In the genomic region with DNA sequence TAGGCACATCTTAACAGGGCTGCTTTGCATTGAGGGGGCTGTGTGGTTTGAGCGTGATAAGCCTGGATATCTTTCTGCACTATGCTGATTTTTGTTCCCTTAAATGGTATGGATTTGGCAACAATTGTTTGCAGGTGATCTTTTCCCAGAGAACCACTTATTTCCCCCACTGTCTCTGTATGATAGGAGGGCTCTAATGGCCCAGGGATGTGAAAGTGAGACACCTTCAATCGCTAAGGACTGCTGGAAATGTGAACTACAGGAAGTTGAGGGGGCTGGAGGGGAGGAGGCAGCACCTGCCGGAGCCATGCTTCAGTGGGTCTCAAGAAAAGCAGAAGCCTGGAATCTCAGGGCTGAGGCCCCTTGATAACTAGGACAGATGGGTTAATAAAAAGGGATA, we compare ENCODE assay signal across 12 cellular contexts. TPM values are rescaled to one million over a fixed set of nuclear protein-coding genes. Genes with fewer than 3 reads are reported as not detected.
DNase-seq lines count a peak whose midpoint lies in the region; ATAC-seq and TF ChIP-seq lines count a peak whose summit lies in the region.
"Had no signal": no experiment of that assay in that cellular context is flagged by ENCODE, and none has a peak within 500 bp of the region (broad histone marks: within the 10 kb centered on the region; RNA-seq: fewer than 3 reads in every experiment).

No MANE protein-coding gene starts in this region.

- H3K4me3 ChIP-seq in WERI-Rb-1 (ENCODE audit: low read depth, low read length) (no peak overlapping the region), MG63 (no peak overlapping the region)
- H3K4me3 ChIP-seq: hepatocyte had no signal

- H3K27ac Mint-ChIP-seq in H9: no peak overlapping the region
- H3K27ac Mint-ChIP-seq: activated T-cell treated with anti-CD3 and anti-CD28 coated beads, Interleukin-2, amount 50 U/mL, for 72 hours had no signal

- H3K56ac ChIP-seq in H9 (ENCODE audit: insufficient read length, low read depth, low read length): no peak overlapping the region

- H3K36me3 Mint-ChIP-seq in H9 (ENCODE audit: insufficient read depth in 1 of 3, low read depth in 3 of 3): peaks cover 0 to 2% (median 0%) of the 10 kb centered on the region in 3 experiments; a peak in 2 of 7 replicates

- no peak overlapping the region for H2AFZ ChIP-seq in H9 (ENCODE audit: low read length)
- H2AFZ ChIP-seq: hepatocyte had no signal

- peaks cover 64% of the 10 kb centered on the region for H3K36me3 ChIP-seq in WERI-Rb-1
- H3K36me3 ChIP-seq in MG63: no peaks in the 10 kb centered on the region

- no peak overlapping the region for H3K4ac ChIP-seq in H9 (ENCODE audit: low read depth, low read length)

- no peak overlapping the region for H2BK5ac ChIP-seq in H9 (ENCODE audit: insufficient read length, low read length)

- TF ChIP-seq CTCF in H9 (conservative IDR thresholded peaks at IDR 0.05) (no peak), WERI-Rb-1 (IDR thresholded peaks at IDR 0.05; ENCODE audit: low read depth, low read length) (no peak)

- H3K9me3 ChIP-seq in H9 (ENCODE audit: control insufficient read depth, low read depth, low read length): no peaks in the 10 kb centered on the region
- H3K9me3 ChIP-seq in WERI-Rb-1 (ENCODE audit: severe bottlenecking): no peaks in the 10 kb centered on the region
- H3K9me3 ChIP-seq in MG63: no peaks in the 10 kb centered on the region

- H3K4me2 ChIP-seq in H9 (ENCODE audit: insufficient read depth, insufficient read length, low read length): no peak overlapping the region
- H3K4me2 ChIP-seq: hepatocyte had no signal

- no CpG with 5 or more reads among the region's 3 CpGs for WGBS in H9 (ENCODE audit: extremely low coverage, insufficient read length, low lambda C conversion rate)

- H3K9me3 Mint-ChIP-seq in H9: peaks cover 0 to 2% of the 10 kb centered on the region in 2 experiments; a peak in 1 of 5 replicates
- H3K9me3 Mint-ChIP-seq: activated T-cell treated with anti-CD3 and anti-CD28 coated beads, Interleukin-2, amount 50 U/mL, for 72 hours had no signal

- H3K79me2 ChIP-seq in H9 (ENCODE audit: insufficient read depth, low read length): no peaks in the 10 kb centered on the region
- H3K79me2 ChIP-seq: hepatocyte had no signal

- no peak overlapping the region for H3K23ac ChIP-seq in H9 (ENCODE audit: insufficient read length, low read depth, low read length)

- no peaks in the 10 kb centered on the region; the same call in 1 of the 2 replicates for H3K27me3 Mint-ChIP-seq in H9 (ENCODE audit: low read depth)

- no peaks in the 10 kb centered on the region for H3K4me1 ChIP-seq in H9 (ENCODE audit: insufficient read depth, low read length)

- no peaks in the 10 kb centered on the region for H4K20me1 ChIP-seq in H9 (ENCODE audit: control insufficient read depth, insufficient read depth, insufficient read length)

- H3K18ac ChIP-seq in H9 (ENCODE audit: insufficient read length, low read depth, low read length): no peak overlapping the region

- H3K27me3 ChIP-seq in H9 (ENCODE audit: insufficient read depth, low read length) (no peaks in the 10 kb centered on the region), WERI-Rb-1 (ENCODE audit: insufficient read depth, low read depth, severe bottlenecking) (no peaks in the 10 kb centered on the region), MG63 (no peaks in the 10 kb centered on the region)
- H3K27me3 ChIP-seq: hepatocyte had no signal

- peaks cover 0 to 8% of the 10 kb centered on the region in 2 experiments; a peak in 2 of 4 replicates for H3K4me1 Mint-ChIP-seq in H9

- H2BK15ac ChIP-seq in H9 (ENCODE audit: low read depth, low read length): no peak overlapping the region

- H2BK12ac ChIP-seq in H9 (ENCODE audit: insufficient read length, low read depth, low read length): no peak overlapping the region

- no peaks in the 10 kb centered on the region for H3K79me1 ChIP-seq in H9 (ENCODE audit: insufficient read depth, low read depth, low read length, poor library complexity, severe bottlenecking)

- H4K91ac ChIP-seq in H9 (ENCODE audit: insufficient read length, low read depth, low read length): no peak overlapping the region

- no peak overlapping the region for H3K4me3 Mint-ChIP-seq in H9
- H3K4me3 Mint-ChIP-seq: activated T-cell treated with anti-CD3 and anti-CD28 coated beads, Interleukin-2, amount 50 U/mL, for 72 hours had no signal

- no peaks in the 10 kb centered on the region for H3K23me2 ChIP-seq in H9 (ENCODE audit: insufficient read length, low read depth, low read length, poor library complexity, severe bottlenecking)

- H3K27ac ChIP-seq in H9 (ENCODE audit: insufficient read length, low read depth, low read length) (no peak overlapping the region), WERI-Rb-1 (no peak overlapping the region)
- H3K27ac ChIP-seq: hepatocyte had no signal

- DNase-seq in H9 (peak; percentile 10), NCI-H1092 treated with DMSO at 0.1 percent for 48 hours (lab: John Stamatoyannopoulos, UW) (peak; percentile 98), left kidney (ENCODE audit: low read depth, low spot score) (peak; percentile 87), WERI-Rb-1 (no peak), MG63 (no peak)
- no peak for DNase-seq in stimulated activated CD4-positive, alpha-beta T cell treated with anti-CD3 and anti-CD28 coated beads, Interleukin-15, amount 100 ng/mL, for 24 hours
- no peak for DNase-seq in stimulated activated CD4-positive, alpha-beta T cell treated with anti-CD3 and anti-CD28 coated beads, Interleukin-4, amount 100 ng/mL, for 1 hour
- DNase-seq: activated T-cell treated with anti-CD3 and anti-CD28 coated beads, Interleukin-2, amount 50 U/mL, for 72 hours; trophoblast cell had no signal

- no peak overlapping the region for H3K14ac ChIP-seq in H9 (ENCODE audit: insufficient read depth, low read length)

- H2BK120ac ChIP-seq in H9 (ENCODE audit: low read depth, low read length, poor library complexity, severe bottlenecking): no peak overlapping the region

- H2BK20ac ChIP-seq in H9 (ENCODE audit: low read depth, low read length, poor library complexity, severe bottlenecking): no peak overlapping the region

- H4K8ac ChIP-seq in H9 (replicated peaks; ENCODE audit: insufficient read length, low read depth, low read length): no peak overlapping the region

- H2AK5ac ChIP-seq in H9 (ENCODE audit: insufficient read length, low read length): no peak overlapping the region

- peak; percentile 39 for ATAC-seq in GM19023 (IDR thresholded peaks at IDR 0.05; ENCODE audit: unreplicated experiment)
- ATAC-seq: activated T-cell treated with anti-CD3 and anti-CD28 coated beads, Interleukin-2, amount 50 U/mL, for 72 hours; HCT116 had no signal

- H4K5ac ChIP-seq in H9 (ENCODE audit: insufficient read length, low read depth, low read length): no peak overlapping the region

- no peak overlapping the region for H3K9ac ChIP-seq in H9 (ENCODE audit: extremely low read depth, insufficient read length, low read length)

- no peak overlapping the region for H3T11ph ChIP-seq in H9 (ENCODE audit: low read length)

RNA-seq across cellular contexts. Expression of a gene that starts 29.4 kb away (rescaled TPM):
- 7.9 and 8.0 TPM in 2 replicates for total RNA-seq in H9 (2021)
- 4.9 and 7.9 TPM in 2 replicates for total RNA-seq in MG63 (2014; rRNA removed; shearing (Covaris generic); ENCODE audit: low replicate concordance)

Comparison
In these comparisons a context has a peak if more than half of its experiments do, and no peak if none do; other contexts are left out.
1. DNase-seq: peak in H9 (single experiment), NCI-H1092 treated with DMSO at 0.1 percent for 48 hours (single experiment) and left kidney (single experiment); none in WERI-Rb-1 (single experiment), stimulated activated CD4-positive, alpha-beta T cell treated with anti-CD3 and anti-CD28 coated beads, Interleukin-15, amount 100 ng/mL, for 24 hours (single experiment), MG63 (single experiment) and stimulated activated CD4-positive, alpha-beta T cell treated with anti-CD3 and anti-CD28 coated beads, Interleukin-4, amount 100 ng/mL, for 1 hour (single experiment).